ENCODE assay signal across 1 cellular context in genomic region chr6:30494275-30494990, GRCh38.
TF ChIP-seq lines count a peak whose summit lies in the region.

No MANE protein-coding gene starts in this region.

TF ChIP-seq in SK-N-SH treated with all-trans-retinoic acid at 6 μM for 48 hours, 23 proteins besides CTCF, POLR2A, EP300 and RAD21 (continued from another document):
- TF ChIP-seq TSHZ2 (CRISPR knock-in tag; IDR thresholded peaks at IDR 0.05) (no peak), RARB (CRISPR knock-in tag; IDR thresholded peaks at IDR 0.05) (no peak), PPARA (CRISPR knock-in tag; IDR thresholded peaks at IDR 0.05; ENCODE audit: borderline replicate concordance) (no peak), CREB5 (CRISPR knock-in tag; IDR thresholded peaks at IDR 0.05; ENCODE audit: low read depth) (no peak), ZNF565 (CRISPR knock-in tag; conservative IDR thresholded peaks at IDR 0.05; ENCODE audit: low read depth) (no peak), ZFP30 (CRISPR knock-in tag; IDR thresholded peaks at IDR 0.05) (no peak), ZC3H10 (CRISPR knock-in tag; IDR thresholded peaks at IDR 0.05) (no peak), ARNTL (CRISPR knock-in tag; IDR thresholded peaks at IDR 0.05; ENCODE audit: borderline replicate concordance, low read depth) (no peak)
